21 cellular contexts compared by ENCODE assay signal in the genomic region with DNA sequence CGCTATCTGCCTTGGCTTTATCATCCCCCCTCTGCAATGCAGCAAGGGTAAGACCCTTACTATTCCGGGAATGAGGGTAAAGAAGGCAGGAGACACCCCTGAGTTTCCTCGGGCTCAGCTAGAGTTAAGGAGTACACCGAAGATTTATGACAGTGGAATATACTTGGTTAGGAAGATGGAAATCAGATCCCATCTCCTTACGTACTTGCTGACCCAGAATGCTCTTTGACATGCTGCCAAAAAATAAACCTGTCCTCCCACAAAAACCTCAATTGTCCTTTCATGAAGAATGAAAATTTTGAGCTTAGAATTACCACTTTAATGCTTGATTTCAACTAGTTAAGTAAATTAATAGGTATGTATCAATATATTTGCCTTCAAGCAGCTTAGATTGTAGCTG.
"Had no signal": no experiment of that assay in that cellular context is flagged by ENCODE, and none has a peak within 500 bp of the region (broad histone marks: within the 10 kb centered on the region; RNA-seq: fewer than 3 reads in every experiment).

No MANE protein-coding gene starts in this region.

- H3K27ac Mint-ChIP-seq: activated B cell treated with CpG ODN at 0.5 μM for 24 hours; activated CD4-positive, alpha-beta T cell treated with anti-CD3 and anti-CD28 coated beads for 36 hours; activated naive CD8-positive, alpha-beta T cell treated with anti-CD3 and anti-CD28 coated beads for 36 hours; naive thymus-derived CD4-positive, alpha-beta T cell; progenitor cell of endocrine pancreas; type B pancreatic cell had no signal

- H3K36me3 ChIP-seq: lower lobe of right lung, vagina had no signal

- DNase-seq: activated B cell treated with CpG ODN at 0.5 μM for 24 hours; activated CD4-positive, alpha-beta T cell treated with anti-CD3 and anti-CD28 coated beads for 36 hours; activated CD4-positive, alpha-beta T cell treated with anti-CD3 and anti-CD28 coated beads, Interleukin-2, amount 50 U/mL, for 4 hours; activated CD8-positive, alpha-beta memory T cell treated with anti-CD3 and anti-CD28 coated beads, Interleukin-2, amount 50 U/mL, for 48 hours; activated naive CD4-positive, alpha-beta T cell treated with Interleukin-2 at 50 U/mL for 16 hours; activated naive CD8-positive, alpha-beta T cell treated with anti-CD3 and anti-CD28 coated beads for 36 hours; activated T-cell treated with anti-CD3 and anti-CD28 coated beads, Interleukin-2, amount 50 U/mL, for 4 hours; central memory CD4-positive, alpha-beta T cell; dermis blood vessel endothelial cell; effector memory CD4-positive, alpha-beta T cell; foreskin melanocyte; lower lobe of right lung; naive thymus-derived CD4-positive, alpha-beta T cell; stimulated activated CD4-positive, alpha-beta T cell treated with anti-CD3 and anti-CD28 coated beads, Interleukin-2, amount 100 ng/mL, for 48 hours; stimulated activated naive CD4-positive, alpha-beta T cell; T1000; testis had no signal

- H3K9me3 ChIP-seq: lower lobe of right lung, testis, vagina had no signal

- H3K27ac ChIP-seq: lower lobe of right lung, testis, vagina had no signal

- H3K4me3 Mint-ChIP-seq: activated B cell treated with CpG ODN at 0.5 μM for 24 hours; activated CD4-positive, alpha-beta T cell treated with anti-CD3 and anti-CD28 coated beads for 36 hours; activated naive CD8-positive, alpha-beta T cell treated with anti-CD3 and anti-CD28 coated beads for 36 hours; activated T-cell treated with anti-CD3 and anti-CD28 coated beads, Interleukin-2, amount 50 U/mL, for 4 hours; naive thymus-derived CD4-positive, alpha-beta T cell; neural crest cell; type B pancreatic cell had no signal

- H3K4me1 ChIP-seq: lower lobe of right lung, testis, vagina had no signal

- H3K4me3 ChIP-seq: lower lobe of right lung, testis, vagina had no signal

- H3K4me1 Mint-ChIP-seq: activated B cell treated with CpG ODN at 0.5 μM for 24 hours; activated CD4-positive, alpha-beta T cell treated with anti-CD3 and anti-CD28 coated beads for 36 hours; activated naive CD8-positive, alpha-beta T cell treated with anti-CD3 and anti-CD28 coated beads for 36 hours had no signal

- H3K27me3 ChIP-seq: testis, vagina had no signal

- H3K36me3 Mint-ChIP-seq: activated naive CD8-positive, alpha-beta T cell treated with anti-CD3 and anti-CD28 coated beads for 36 hours; naive thymus-derived CD4-positive, alpha-beta T cell; type B pancreatic cell had no signal

- H3K9me3 Mint-ChIP-seq: activated B cell treated with CpG ODN at 0.5 μM for 24 hours; activated naive CD8-positive, alpha-beta T cell treated with anti-CD3 and anti-CD28 coated beads for 36 hours; activated T-cell treated with anti-CD3 and anti-CD28 coated beads, Interleukin-2, amount 50 U/mL, for 4 hours; neural crest cell; type B pancreatic cell had no signal
